Comparison of ENCODE assay signal across 7 cellular contexts in genomic region chr14:87834594-87834993, GRCh38.
"Had no signal": no experiment of that assay in that cellular context is flagged by ENCODE, and none has a peak within 500 bp of the region (broad histone marks: within the 10 kb centered on the region; RNA-seq: fewer than 3 reads in every experiment).

No MANE protein-coding gene starts in this region.

- FAIRE-seq: HTR-8/SVneo, K562 had no signal

- H3K9ac ChIP-seq: KMS-11 had no signal

- H3K4me3 ChIP-seq: K562 had no signal

- H3K27ac ChIP-seq: HL-60, KMS-11 had no signal

- DNase-seq: IMR-90, KBM-7, KG1 had no signal

- ATAC-seq: K562 had no signal

- H3K4me2 ChIP-seq: KMS-11 had no signal
